26 cellular contexts compared by ENCODE assay signal in genomic region chr7:40500209-40500608, GRCh38.
DNase-seq lines count a peak whose midpoint lies in the region; ATAC-seq, FAIRE-seq and TF ChIP-seq lines count a peak whose summit lies in the region.
"Had no signal": no experiment of that assay in that cellular context is flagged by ENCODE, and none has a peak within 500 bp of the region (broad histone marks: within the 10 kb centered on the region; RNA-seq: fewer than 3 reads in every experiment).

No MANE protein-coding gene starts in this region.

- no peak overlapping the region for H3K4ac ChIP-seq in H9 (ENCODE audit: low read depth, low read length)

- H3K27ac ChIP-seq in SK-N-SH (ENCODE audit: low read depth in 2 of 2, low read length in 1 of 2) (peak overlapping the region; percentile 56 to 95), H9 (ENCODE audit: insufficient read length, low read depth, low read length) (no peak overlapping the region)
- no peak overlapping the region for H3K27ac ChIP-seq in CD4-positive, alpha-beta T cell (ENCODE audit: low read depth, low read length)
- H3K27ac ChIP-seq: A549, C4-2B, PC-9, SJSA1 had no signal

- H3K4me1 ChIP-seq in SK-N-SH (ENCODE audit: control insufficient read depth in 1 of 2, insufficient read depth in 2 of 2, low read depth in 1 of 2, low read length in 1 of 2) (peaks cover 0 to 2% of the 10 kb centered on the region in 2 experiments; a peak in 2 of 4 replicates), H9 (ENCODE audit: insufficient read depth, low read length) (no peaks in the 10 kb centered on the region)
- H3K4me1 ChIP-seq: A549, SJSA1 had no signal

- no peaks in the 10 kb centered on the region for H3K79me1 ChIP-seq in H9 (ENCODE audit: insufficient read depth, low read depth, low read length, poor library complexity, severe bottlenecking)

- H3K4me2 ChIP-seq in SK-N-SH: no peak overlapping the region
- no peak overlapping the region for H3K4me2 ChIP-seq in H9 (ENCODE audit: insufficient read depth, insufficient read length, low read length)
- H3K4me2 ChIP-seq: A549, PC-9 had no signal

- no peak for ATAC-seq in CD4-positive, alpha-beta T cell (ENCODE audit: poor library complexity)
- no peak for ATAC-seq in left colon
- ATAC-seq: A549, Right ventricle myocardium inferior had no signal

- H3K4me1 Mint-ChIP-seq in H9: no peaks in the 10 kb centered on the region
- H3K4me1 Mint-ChIP-seq in CD4-positive, alpha-beta T cell (ENCODE audit: low read depth): no peaks in the 10 kb centered on the region
- H3K4me1 Mint-ChIP-seq: CD8-positive, alpha-beta memory T cell had no signal

- H3T11ph ChIP-seq in H9 (ENCODE audit: low read length): no peak overlapping the region

- H3K18ac ChIP-seq in H9 (ENCODE audit: insufficient read length, low read depth, low read length): no peak overlapping the region

- no peak overlapping the region for H4K91ac ChIP-seq in H9 (ENCODE audit: insufficient read length, low read depth, low read length)

- H4K8ac ChIP-seq in H9 (replicated peaks; ENCODE audit: insufficient read length, low read depth, low read length): no peak overlapping the region

- H3K9me3 Mint-ChIP-seq in H9: no peaks in the 10 kb centered on the region
- no peaks in the 10 kb centered on the region for H3K9me3 Mint-ChIP-seq in CD4-positive, alpha-beta T cell

- peaks cover 55% of the 10 kb centered on the region for H3F3A ChIP-seq in SK-N-SH (replicated peaks; ENCODE audit: insufficient read depth)

- H3K36me3 Mint-ChIP-seq in H9 (ENCODE audit: insufficient read depth in 1 of 3, low read depth in 3 of 3): no peaks in the 10 kb centered on the region
- H3K36me3 Mint-ChIP-seq in CD4-positive, alpha-beta T cell (ENCODE audit: low read depth): no peaks in the 10 kb centered on the region
- H3K36me3 Mint-ChIP-seq: CD8-positive, alpha-beta memory T cell had no signal

- H3K36me3 ChIP-seq in SK-N-SH (replicated peaks in 1 of 2; ENCODE audit: control insufficient read depth in 1 of 2, insufficient read depth in 2 of 2, low read length in 1 of 2): peaks cover 46 to 99% of the 10 kb centered on the region in 2 experiments
- H3K36me3 ChIP-seq: SJSA1 had no signal

- H4K5ac ChIP-seq in H9 (ENCODE audit: insufficient read length, low read depth, low read length): no peak overlapping the region

- H2AFZ ChIP-seq in SK-N-SH (ENCODE audit: low read depth) (no peak overlapping the region), H9 (ENCODE audit: low read length) (no peak overlapping the region)
- H2AFZ ChIP-seq: PC-9 had no signal

- no peaks in the 10 kb centered on the region for H3K9me2 ChIP-seq in SK-N-SH

- peak; percentile 78 for FAIRE-seq in H54 (lab: Jason Lieb, UNC)
- FAIRE-seq: A549, GM19239, H1 had no signal

- WGBS in SK-N-SH (ENCODE audit: low lambda C conversion rate): 68% methylated on average over 1 of the region's 1 CpG
- WGBS in H9 (ENCODE audit: extremely low coverage, insufficient read length, low lambda C conversion rate): no CpG with 5 or more reads among the region's 1 CpG

- TF ChIP-seq POLR2A in H54 (IDR thresholded peaks at IDR 0.05; ENCODE audit: low read depth, low read length): no peak

- CTCF ChIA-PET in SK-N-SH (lab: Yijun Ruan, JAX): interaction anchor here (1.0 to 3.6 kb wide), 2 partner anchors 17 to 1205 kb away, joined by 3 to 15 read pairs; no protein-coding TSS in a partner anchor
- CTCF ChIA-PET in CD4-positive, alpha-beta T cell (lab: Charles Lee): no interaction called here

- no peak overlapping the region for H3K56ac ChIP-seq in H9 (ENCODE audit: insufficient read length, low read depth, low read length)

- no peak overlapping the region for H2AK5ac ChIP-seq in H9 (ENCODE audit: insufficient read length, low read length)

- H3K9me3 ChIP-seq in SK-N-SH: peaks cover 17% of the 10 kb centered on the region; the same call in 1 of the 2 replicates
- no peaks in the 10 kb centered on the region for H3K9me3 ChIP-seq in H9 (ENCODE audit: control insufficient read depth, low read depth, low read length)
- H3K9me3 ChIP-seq in CD4-positive, alpha-beta T cell (ENCODE audit: control insufficient read depth, low read length): no peaks in the 10 kb centered on the region
- H3K9me3 ChIP-seq: A549, SJSA1 had no signal

- no peak overlapping the region; the same call in 1 of the 2 replicates for H3K9ac ChIP-seq in SK-N-SH
- no peak overlapping the region for H3K9ac ChIP-seq in H9 (ENCODE audit: extremely low read depth, insufficient read length, low read length)

- H3K14ac ChIP-seq in H9 (ENCODE audit: insufficient read depth, low read length): no peak overlapping the region

- peaks cover 52% of the 10 kb centered on the region for H3K79me2 ChIP-seq in SK-N-SH (ENCODE audit: insufficient read depth)
- H3K79me2 ChIP-seq in H9 (ENCODE audit: insufficient read depth, low read length): no peaks in the 10 kb centered on the region

- no peaks in the 10 kb centered on the region for H3K27me3 ChIP-seq in SK-N-SH (ENCODE audit: insufficient read depth)
- H3K27me3 ChIP-seq in H9 (ENCODE audit: insufficient read depth, low read length): no peaks in the 10 kb centered on the region
- no peaks in the 10 kb centered on the region for H3K27me3 ChIP-seq in CD4-positive, alpha-beta T cell (ENCODE audit: control insufficient read depth, insufficient read depth, low read length)
- H3K27me3 ChIP-seq: SJSA1 had no signal

- no peak overlapping the region for H2BK20ac ChIP-seq in H9 (ENCODE audit: low read depth, low read length, poor library complexity, severe bottlenecking)

- no peaks in the 10 kb centered on the region for H3K27me3 Mint-ChIP-seq in H9 (ENCODE audit: low read depth)
- H3K27me3 Mint-ChIP-seq in CD4-positive, alpha-beta T cell: no peaks in the 10 kb centered on the region
- H3K27me3 Mint-ChIP-seq: CD8-positive, alpha-beta memory T cell had no signal

- H3K4me3 ChIP-seq in SK-N-SH (ENCODE audit: low read depth in 2 of 2, low read length in 1 of 2) (no peak overlapping the region), fibroblast of the aortic adventitia (ENCODE audit: low read depth, low read length) (no peak overlapping the region)
- H3K4me3 ChIP-seq: A549, PC-9, SJSA1 had no signal

- DNase-seq in H54 (ENCODE audit: insufficient read length, low spot score) (no peak), SK-N-SH (no peak), fibroblast of the aortic adventitia (ENCODE audit: low read depth) (peak; percentile 25), H9 (no peak), occipital lobe (lab: John Stamatoyannopoulos, UW) (no peak), left colon (no peak)
- DNase-seq in CD4-positive, alpha-beta T cell: no peak
- DNase-seq: AML-193; CD8-positive, alpha-beta memory T cell; DMS153; IMR-90; KG1; NCI-H1092 treated with DMSO at 0.1 percent for 48 hours; NCI-H1436; NCI-H187; NCI-H2081 treated with DMSO at 0.1 percent for 48 hours; NCI-H446 treated with DMSO at 0.1 percent for 48 hours; NCI-H526; NCI-H82; PC-9 had no signal

- POLR2A ChIA-PET in SK-N-SH (lab: Yijun Ruan, JAX): no interaction called here
- POLR2A ChIA-PET in CD4-positive, alpha-beta T cell (lab: Charles Lee): no interaction called here

- no peak for TF ChIP-seq EP300 in SK-N-SH (IDR thresholded peaks at IDR 0.05; ENCODE audit: borderline replicate concordance in 1 of 2, low read depth in 1 of 2, low read length in 1 of 2)

- no peak overlapping the region for H2BK15ac ChIP-seq in H9 (ENCODE audit: low read depth, low read length)

- no peak overlapping the region for H3K4me3 Mint-ChIP-seq in H9
- no peak overlapping the region for H3K4me3 Mint-ChIP-seq in CD4-positive, alpha-beta T cell
- H3K4me3 Mint-ChIP-seq: CD8-positive, alpha-beta memory T cell had no signal

- no peak for TF ChIP-seq RAD21 in SK-N-SH (IDR thresholded peaks at IDR 0.05; ENCODE audit: low read length)

- no peak overlapping the region for H3K27ac Mint-ChIP-seq in H9
- no peak overlapping the region for H3K27ac Mint-ChIP-seq in CD4-positive, alpha-beta T cell
- H3K27ac Mint-ChIP-seq: CD8-positive, alpha-beta memory T cell had no signal

- H3K23me2 ChIP-seq in H9 (ENCODE audit: insufficient read length, low read depth, low read length, poor library complexity, severe bottlenecking): no peaks in the 10 kb centered on the region

- H2BK5ac ChIP-seq in H9 (ENCODE audit: insufficient read length, low read length): no peak overlapping the region

- H4K20me1 ChIP-seq in SK-N-SH (ENCODE audit: insufficient read depth) (no peaks in the 10 kb centered on the region), H9 (ENCODE audit: control insufficient read depth, insufficient read depth, insufficient read length) (no peaks in the 10 kb centered on the region)

- TF ChIP-seq CTCF in SK-N-SH (IDR thresholded peaks at IDR 0.05): no peak
- TF ChIP-seq CTCF in fibroblast of the aortic adventitia (IDR thresholded peaks at IDR 0.05; ENCODE audit: insufficient read depth, low read length): no peak
- TF ChIP-seq CTCF in H9 (conservative IDR thresholded peaks at IDR 0.05): no peak
- no peak for TF ChIP-seq CTCF in CD4-positive, alpha-beta T cell (IDR thresholded peaks at IDR 0.05)

- H3K23ac ChIP-seq in H9 (ENCODE audit: insufficient read length, low read depth, low read length): no peak overlapping the region

- intact Hi-C loops in CD4-positive, alpha-beta T cell (cut with DNase I, micrococcal nuclease): no loop called here
- intact Hi-C loops in left colon (cut with DNase I, micrococcal nuclease): no loop called here

- no peak overlapping the region for H2BK120ac ChIP-seq in H9 (ENCODE audit: low read depth, low read length, poor library complexity, severe bottlenecking)

- H2BK12ac ChIP-seq in H9 (ENCODE audit: insufficient read length, low read depth, low read length): no peak overlapping the region

TF ChIP-seq in SK-N-SH, 30 proteins besides CTCF, POLR2A, EP300 and RAD21:
- TF ChIP-seq PBX3 (IDR thresholded peaks at IDR 0.05) (no peak), TCF12 (IDR thresholded peaks at IDR 0.05) (no peak), MEF2A (IDR thresholded peaks at IDR 0.05; ENCODE audit: borderline replicate concordance, low read depth) (no peak), RXRA (IDR thresholded peaks at IDR 0.05; ENCODE audit: borderline replicate concordance, low read depth) (no peak), NRF1 (IDR thresholded peaks at IDR 0.05; ENCODE audit: low read depth, low read length) (no peak), TEAD4 (IDR thresholded peaks at IDR 0.05; ENCODE audit: borderline replicate concordance, insufficient read depth) (no peak), GABPA (IDR thresholded peaks at IDR 0.05; ENCODE audit: low read depth) (no peak), EZH2phosphoT487 (IDR thresholded peaks at IDR 0.05; ENCODE audit: borderline replicate concordance, low read depth) (no peak)

Comparison
In these comparisons a context has a peak if more than half of its experiments do, and no peak if none do; other contexts are left out.
1. H3K27ac ChIP-seq: peak in SK-N-SH (2 of 2); none in H9 (single experiment) and CD4-positive, alpha-beta T cell (single experiment).